Comparison of ENCODE assay signal across 12 cellular contexts in the genomic region with DNA sequence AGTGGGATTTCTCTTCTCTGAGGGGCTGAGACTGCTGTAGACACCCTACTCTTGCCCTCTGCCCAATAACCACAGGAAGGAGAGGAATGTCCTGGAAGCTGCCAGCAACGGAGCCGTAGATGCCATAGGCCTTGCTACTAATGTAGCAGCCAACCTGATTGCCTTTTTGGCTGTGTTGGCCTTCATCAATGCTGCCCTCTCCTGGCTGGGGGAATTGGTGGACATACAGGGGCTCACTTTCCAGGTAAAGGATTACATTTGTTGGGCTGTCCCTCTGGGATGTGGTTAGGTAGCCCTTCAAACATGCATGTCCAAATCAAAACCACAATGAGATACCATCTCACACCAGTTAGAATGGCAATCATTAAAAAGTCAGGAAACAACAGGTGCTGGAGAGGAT. TPM values are rescaled to one million over a fixed set of nuclear protein-coding genes. Genes with fewer than 3 reads are reported as not detected.
A peak's percentile ranks its signal among the peaks of the same experiment; 100 is the strongest.
DNase-seq lines count a peak whose midpoint lies in the region; ATAC-seq, FAIRE-seq and TF ChIP-seq lines count a peak whose summit lies in the region.
"Had no signal": no experiment of that assay in that cellular context is flagged by ENCODE, and none has a peak within 500 bp of the region (broad histone marks: within the 10 kb centered on the region; RNA-seq: fewer than 3 reads in every experiment).

No MANE protein-coding gene starts in this region.

- FAIRE-seq in bronchial epithelial cell (lab: Jason Lieb, UNC): no peak
- FAIRE-seq: GM12891 had no signal

- no peaks in the 10 kb centered on the region for H3K36me3 Mint-ChIP-seq in activated CD4-positive, alpha-beta memory T cell treated with anti-CD3 and anti-CD28 coated beads for 36 hours
- no peaks in the 10 kb centered on the region for H3K36me3 Mint-ChIP-seq in activated CD4-positive, alpha-beta memory T cell treated with anti-CD3 and anti-CD28 coated beads, Interleukin-2, amount 10 ng/mL, durations not matched to agents 7 days and 5 days (ENCODE audit: low read depth)

- H3K4me3 Mint-ChIP-seq in activated CD4-positive, alpha-beta memory T cell treated with anti-CD3 and anti-CD28 coated beads for 36 hours: no peak overlapping the region
- no peak overlapping the region for H3K4me3 Mint-ChIP-seq in activated CD4-positive, alpha-beta memory T cell treated with anti-CD3 and anti-CD28 coated beads, Interleukin-2, amount 10 ng/mL, durations not matched to agents 7 days and 5 days

- peak; percentile 27 for DNase-seq in activated CD4-positive, alpha-beta memory T cell treated with anti-CD3 and anti-CD28 coated beads for 36 hours
- no peak for DNase-seq in activated CD4-positive, alpha-beta memory T cell treated with anti-CD3 and anti-CD28 coated beads, Interleukin-2, amount 10 ng/mL, durations not matched to agents 7 days and 5 days
- no peak for DNase-seq in LNCaP clone FGC (ENCODE audit: low read depth)
- peak; percentile 17 for DNase-seq in bronchial epithelial cell (ENCODE audit: low read depth)
- no peak for DNase-seq in hypothalamus (lab: John Stamatoyannopoulos, UW)
- DNase-seq in activated effector memory CD4-positive, alpha-beta T cell treated with anti-CD3 and anti-CD28 coated beads, Interleukin-2, amount 50 U/mL, for 16 hours: no peak
- DNase-seq: Right ventricle myocardium superior had no signal

- POLR2A ChIA-PET in activated CD4-positive, alpha-beta memory T cell treated with anti-CD3 and anti-CD28 coated beads for 36 hours (lab: Charles Lee): no interaction called here
- POLR2A ChIA-PET in activated CD4-positive, alpha-beta memory T cell treated with anti-CD3 and anti-CD28 coated beads, Interleukin-2, amount 10 ng/mL, durations not matched to agents 7 days and 5 days (lab: Charles Lee): no interaction called here

- no peak overlapping the region for H3K9ac ChIP-seq in parathyroid adenoma
- H3K9ac ChIP-seq: BLaER1 had no signal

- H3K4me1 ChIP-seq in parathyroid adenoma: no peaks in the 10 kb centered on the region
- H3K4me1 ChIP-seq: BLaER1 had no signal

- no peak overlapping the region for H3K27ac Mint-ChIP-seq in activated CD4-positive, alpha-beta memory T cell treated with anti-CD3 and anti-CD28 coated beads for 36 hours
- H3K27ac Mint-ChIP-seq in activated CD4-positive, alpha-beta memory T cell treated with anti-CD3 and anti-CD28 coated beads, Interleukin-2, amount 10 ng/mL, durations not matched to agents 7 days and 5 days: no peak overlapping the region

- CTCF ChIA-PET in activated CD4-positive, alpha-beta memory T cell treated with anti-CD3 and anti-CD28 coated beads for 36 hours (lab: Charles Lee): no interaction called here
- CTCF ChIA-PET in activated CD4-positive, alpha-beta memory T cell treated with anti-CD3 and anti-CD28 coated beads, Interleukin-2, amount 10 ng/mL, durations not matched to agents 7 days and 5 days (lab: Charles Lee): no interaction called here

- H3K4me1 Mint-ChIP-seq in activated CD4-positive, alpha-beta memory T cell treated with anti-CD3 and anti-CD28 coated beads for 36 hours (ENCODE audit: low read depth): no peaks in the 10 kb centered on the region
- H3K4me1 Mint-ChIP-seq in activated CD4-positive, alpha-beta memory T cell treated with anti-CD3 and anti-CD28 coated beads, Interleukin-2, amount 10 ng/mL, durations not matched to agents 7 days and 5 days: no peaks in the 10 kb centered on the region

- no peaks in the 10 kb centered on the region for H3K9me3 ChIP-seq in parathyroid adenoma (ENCODE audit: control insufficient read depth, low read length)
- H3K9me3 ChIP-seq: BLaER1 had no signal

- ATAC-seq in HG03378 (IDR thresholded peaks at IDR 0.05; ENCODE audit: unreplicated experiment): no peak

- H3K36me3 ChIP-seq in bronchial epithelial cell (ENCODE audit: control insufficient read depth, insufficient read depth, low read length): no peaks in the 10 kb centered on the region
- H3K36me3 ChIP-seq in parathyroid adenoma (ENCODE audit: control insufficient read depth, insufficient read depth, low read length): no peaks in the 10 kb centered on the region
- H3K36me3 ChIP-seq: BLaER1 had no signal

- H2AFZ ChIP-seq in parathyroid adenoma: no peak overlapping the region

- H3K27me3 ChIP-seq in bronchial epithelial cell (ENCODE audit: control insufficient read depth, insufficient read depth, low read length) (no peaks in the 10 kb centered on the region), parathyroid adenoma (ENCODE audit: control insufficient read depth, insufficient read depth, low read length) (no peaks in the 10 kb centered on the region)
- H3K27me3 ChIP-seq: BLaER1 had no signal

- intact Hi-C loops in activated CD4-positive, alpha-beta memory T cell treated with anti-CD3 and anti-CD28 coated beads for 36 hours (cut with micrococcal nuclease): no loop called here

- H3K27me3 Mint-ChIP-seq in activated CD4-positive, alpha-beta memory T cell treated with anti-CD3 and anti-CD28 coated beads for 36 hours: no peaks in the 10 kb centered on the region
- H3K27me3 Mint-ChIP-seq in activated CD4-positive, alpha-beta memory T cell treated with anti-CD3 and anti-CD28 coated beads, Interleukin-2, amount 10 ng/mL, durations not matched to agents 7 days and 5 days: no peaks in the 10 kb centered on the region

- H3K79me2 ChIP-seq in parathyroid adenoma: no peaks in the 10 kb centered on the region

- no peak overlapping the region for H3K4me2 ChIP-seq in parathyroid adenoma (ENCODE audit: low read length)
- H3K4me2 ChIP-seq: BLaER1, smooth muscle cell had no signal

- no peak overlapping the region for H3K27ac ChIP-seq in parathyroid adenoma
- H3K27ac ChIP-seq: BLaER1 had no signal

- TF ChIP-seq CTCF in LNCaP clone FGC (IDR thresholded peaks at IDR 0.05; ENCODE audit: control insufficient read depth, extremely low read depth, insufficient read depth) (0 out of 2 replicates have a peak, but pooled peaks have one; percentile 26), bronchial epithelial cell (IDR thresholded peaks at IDR 0.05; ENCODE audit: insufficient read depth, low read length, severe bottlenecking) (peak; percentile 32), parathyroid adenoma (IDR thresholded peaks at IDR 0.05) (peak; percentile 18)

- H3K4me3 ChIP-seq in LNCaP clone FGC (ENCODE audit: low read depth, low read length) (no peak overlapping the region), bronchial epithelial cell (ENCODE audit: low read depth, low read length) (no peak overlapping the region), parathyroid adenoma (ENCODE audit: low read depth, low read length) (no peak overlapping the region)
- H3K4me3 ChIP-seq: BLaER1, smooth muscle cell had no signal

- H3K9me3 Mint-ChIP-seq in activated CD4-positive, alpha-beta memory T cell treated with anti-CD3 and anti-CD28 coated beads for 36 hours: no peaks in the 10 kb centered on the region
- H3K9me3 Mint-ChIP-seq in activated CD4-positive, alpha-beta memory T cell treated with anti-CD3 and anti-CD28 coated beads, Interleukin-2, amount 10 ng/mL, durations not matched to agents 7 days and 5 days: no peaks in the 10 kb centered on the region

RNA-seq across cellular contexts. Expression of a gene that starts 16.1 kb away (rescaled TPM):
- total RNA-seq in activated CD4-positive, alpha-beta memory T cell treated with anti-CD3 and anti-CD28 coated beads for 36 hours: not detected
- not detected for total RNA-seq in activated CD4-positive, alpha-beta memory T cell treated with anti-CD3 and anti-CD28 coated beads, Interleukin-2, amount 10 ng/mL, durations not matched to agents 7 days and 5 days
- not detected in 2 replicates for total RNA-seq in bronchial epithelial cell
- total RNA-seq: Right ventricle myocardium superior, smooth muscle cell had no signal

Comparison
In these comparisons a context has a peak if more than half of its experiments do, and no peak if none do; other contexts are left out.
1. DNase-seq: peak in activated CD4-positive, alpha-beta memory T cell treated with anti-CD3 and anti-CD28 coated beads for 36 hours (single experiment) and bronchial epithelial cell (single experiment); none in activated CD4-positive, alpha-beta memory T cell treated with anti-CD3 and anti-CD28 coated beads, Interleukin-2, amount 10 ng/mL, durations not matched to agents 7 days and 5 days (single experiment), LNCaP clone FGC (single experiment), hypothalamus (0 of 51) and activated effector memory CD4-positive, alpha-beta T cell treated with anti-CD3 and anti-CD28 coated beads, Interleukin-2, amount 50 U/mL, for 16 hours (single experiment).
2. Peak in every context shown above with its lines, with median percentiles within 50 percentile points of each other: CTCF ChIP-seq.